Comparison of ENCODE assay signal across 19 cellular contexts in the genomic region with DNA sequence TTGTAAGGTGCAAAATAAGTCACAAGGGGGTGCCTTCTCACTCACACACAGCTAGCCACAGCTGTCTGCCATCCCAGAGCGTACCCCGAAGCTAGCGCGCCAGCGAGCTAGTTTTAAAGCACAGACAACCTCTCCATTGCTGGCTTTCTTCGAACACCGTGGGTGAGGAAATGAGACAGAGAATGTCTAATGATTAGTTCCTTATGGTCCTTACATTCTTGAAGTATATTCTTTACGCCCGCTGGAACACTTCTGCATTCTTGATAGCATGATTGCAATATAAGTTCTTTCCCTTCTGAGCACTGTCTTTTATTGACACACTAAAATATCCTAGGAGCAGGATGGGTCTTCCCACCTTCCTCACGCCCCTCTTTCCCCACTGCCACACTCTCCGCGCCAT.
DNase-seq lines count a peak whose midpoint lies in the region; ATAC-seq and TF ChIP-seq lines count a peak whose summit lies in the region.
"Had no signal": no experiment of that assay in that cellular context is flagged by ENCODE, and none has a peak within 500 bp of the region (broad histone marks: within the 10 kb centered on the region; RNA-seq: fewer than 3 reads in every experiment).

No MANE protein-coding gene starts in this region.

- 63 to 70% methylated on average over 12 of the region's 12 CpGs for WGBS in lower leg skin, 2 donors

- no peak overlapping the region for H3K4me3 Mint-ChIP-seq in activated CD8-positive, alpha-beta T cell treated with anti-CD3 and anti-CD28 coated beads for 36 hours
- H3K4me3 Mint-ChIP-seq in activated CD8-positive, alpha-beta T cell treated with anti-CD3 and anti-CD28 coated beads, Interleukin-2, amount 10 ng/mL, durations not matched to agents 7 days and 5 days: no peak overlapping the region
- H3K4me3 Mint-ChIP-seq in brain: peak overlapping the region in 1 of 5 experiments; percentile 1

- intact Hi-C loops in activated CD8-positive, alpha-beta T cell treated with anti-CD3 and anti-CD28 coated beads for 36 hours (cut with micrococcal nuclease): no loop called here
- intact Hi-C loops in lower leg skin (cut with DNase I; ENCODE audit: low total_unique reads): no loop called here

- no peak for TF ChIP-seq CTCF in activated CD8-positive, alpha-beta T cell treated with anti-CD3 and anti-CD28 coated beads for 36 hours (IDR thresholded peaks at IDR 0.05)
- no peak for TF ChIP-seq CTCF in brain (conservative IDR thresholded peaks at IDR 0.05)
- no peak for TF ChIP-seq CTCF in fibroblast of the aortic adventitia (IDR thresholded peaks at IDR 0.05; ENCODE audit: insufficient read depth, low read length)
- no peak for TF ChIP-seq CTCF in lower leg skin (IDR thresholded peaks at IDR 0.05)

- H3K27ac ChIP-seq in substantia nigra (ENCODE audit: low read depth, low read length, poor library complexity, severe bottlenecking): peak overlapping the region; percentile 30
- H3K27ac ChIP-seq: C4-2B, neutrophil had no signal

- no peaks in the 10 kb centered on the region for H3K9me3 Mint-ChIP-seq in activated CD8-positive, alpha-beta T cell treated with anti-CD3 and anti-CD28 coated beads for 36 hours
- H3K9me3 Mint-ChIP-seq in activated CD8-positive, alpha-beta T cell treated with anti-CD3 and anti-CD28 coated beads, Interleukin-2, amount 10 ng/mL, durations not matched to agents 7 days and 5 days (ENCODE audit: insufficient read depth): no peaks in the 10 kb centered on the region
- H3K9me3 Mint-ChIP-seq in brain: peaks cover 0 to 6% (median 2%) of the 10 kb centered on the region in 5 experiments

- ATAC-seq in activated CD8-positive, alpha-beta T cell treated with anti-CD3 and anti-CD28 coated beads for 36 hours: no peak
- ATAC-seq in activated CD8-positive, alpha-beta T cell treated with anti-CD3 and anti-CD28 coated beads, Interleukin-2, amount 10 ng/mL, durations not matched to agents 7 days and 5 days: no peak
- ATAC-seq: GM12878 had no signal

- DNase-seq in activated CD8-positive, alpha-beta T cell treated with anti-CD3 and anti-CD28 coated beads for 36 hours: no peak
- DNase-seq in activated CD8-positive, alpha-beta T cell treated with anti-CD3 and anti-CD28 coated beads, Interleukin-2, amount 10 ng/mL, durations not matched to agents 7 days and 5 days: no peak
- peak; percentile 30 for DNase-seq in fibroblast of the aortic adventitia (ENCODE audit: low read depth)
- DNase-seq in substantia nigra (lab: John Stamatoyannopoulos, UW): peak in 3 of 49 donors; percentile 12 to 49 (median 48)
- no peak for DNase-seq in DMS 273 (lab: John Stamatoyannopoulos, UW; ENCODE audit: unreplicated experiment)
- DNase-seq in lower leg skin (ENCODE audit: low spot score in 2 of 2): no peak
- no peak for DNase-seq in NCI-H128 (lab: John Stamatoyannopoulos, UW; ENCODE audit: unreplicated experiment)
- DNase-seq: DMS153; effector CD4-positive, alpha-beta T cell; IMR-90; left lung; NCI-H146; NCI-H82; SHP77 treated with DMSO at 0.1 percent for 48 hours; stimulated activated CD4-positive, alpha-beta T cell treated with anti-CD3 and anti-CD28 coated beads, Interleukin-4, amount 100 ng/mL, for 1 hour had no signal

- POLR2A ChIA-PET in activated CD8-positive, alpha-beta T cell treated with anti-CD3 and anti-CD28 coated beads for 36 hours (lab: Charles Lee): interaction anchor here (1.6 kb wide), 1 partner anchor 20 kb away, joined by 7 read pairs; no protein-coding TSS in a partner anchor
- POLR2A ChIA-PET in activated CD8-positive, alpha-beta T cell treated with anti-CD3 and anti-CD28 coated beads, Interleukin-2, amount 10 ng/mL, durations not matched to agents 7 days and 5 days (lab: Charles Lee): no interaction called here

- peaks cover 5% of the 10 kb centered on the region for H3K36me3 Mint-ChIP-seq in activated CD8-positive, alpha-beta T cell treated with anti-CD3 and anti-CD28 coated beads for 36 hours (ENCODE audit: low read depth)
- H3K36me3 Mint-ChIP-seq in activated CD8-positive, alpha-beta T cell treated with anti-CD3 and anti-CD28 coated beads, Interleukin-2, amount 10 ng/mL, durations not matched to agents 7 days and 5 days (ENCODE audit: low read depth): no peaks in the 10 kb centered on the region
- peaks cover 5% of the 10 kb centered on the region for H3K36me3 Mint-ChIP-seq in brain

- no peak overlapping the region for H3K4me3 ChIP-seq in fibroblast of the aortic adventitia (ENCODE audit: low read depth, low read length)
- no peak overlapping the region for H3K4me3 ChIP-seq in lower leg skin (ENCODE audit: low read depth, poor library complexity, severe bottlenecking)
- H3K4me3 ChIP-seq: GM12878, left lung had no signal

- CTCF ChIA-PET in activated CD8-positive, alpha-beta T cell treated with anti-CD3 and anti-CD28 coated beads for 36 hours (lab: Charles Lee): interaction anchor here (0.9 kb wide), 1 partner anchor 19 kb away, joined by 3 read pairs; no protein-coding TSS in a partner anchor
- CTCF ChIA-PET in activated CD8-positive, alpha-beta T cell treated with anti-CD3 and anti-CD28 coated beads, Interleukin-2, amount 10 ng/mL, durations not matched to agents 7 days and 5 days (lab: Charles Lee): no interaction called here

- H3K27me3 Mint-ChIP-seq in activated CD8-positive, alpha-beta T cell treated with anti-CD3 and anti-CD28 coated beads for 36 hours: no peaks in the 10 kb centered on the region
- no peaks in the 10 kb centered on the region for H3K27me3 Mint-ChIP-seq in activated CD8-positive, alpha-beta T cell treated with anti-CD3 and anti-CD28 coated beads, Interleukin-2, amount 10 ng/mL, durations not matched to agents 7 days and 5 days (ENCODE audit: low read depth)
- no peaks in the 10 kb centered on the region for H3K27me3 Mint-ChIP-seq in brain

- TF ChIP-seq POLR2A in lower leg skin (IDR thresholded peaks at IDR 0.05): no peak

- H3K27ac Mint-ChIP-seq in activated CD8-positive, alpha-beta T cell treated with anti-CD3 and anti-CD28 coated beads for 36 hours: peak overlapping the region; percentile 94
- no peak overlapping the region for H3K27ac Mint-ChIP-seq in activated CD8-positive, alpha-beta T cell treated with anti-CD3 and anti-CD28 coated beads, Interleukin-2, amount 10 ng/mL, durations not matched to agents 7 days and 5 days
- peak overlapping the region in 3 of 5 experiments; percentile 7 to 45 (median 8) for H3K27ac Mint-ChIP-seq in brain

- peaks cover 29% of the 10 kb centered on the region for H3K4me1 Mint-ChIP-seq in activated CD8-positive, alpha-beta T cell treated with anti-CD3 and anti-CD28 coated beads for 36 hours (ENCODE audit: low read depth)
- H3K4me1 Mint-ChIP-seq in activated CD8-positive, alpha-beta T cell treated with anti-CD3 and anti-CD28 coated beads, Interleukin-2, amount 10 ng/mL, durations not matched to agents 7 days and 5 days (ENCODE audit: low read depth): peaks cover 10% of the 10 kb centered on the region
- peaks cover 30% of the 10 kb centered on the region for H3K4me1 Mint-ChIP-seq in brain
